In the genomic region with DNA sequence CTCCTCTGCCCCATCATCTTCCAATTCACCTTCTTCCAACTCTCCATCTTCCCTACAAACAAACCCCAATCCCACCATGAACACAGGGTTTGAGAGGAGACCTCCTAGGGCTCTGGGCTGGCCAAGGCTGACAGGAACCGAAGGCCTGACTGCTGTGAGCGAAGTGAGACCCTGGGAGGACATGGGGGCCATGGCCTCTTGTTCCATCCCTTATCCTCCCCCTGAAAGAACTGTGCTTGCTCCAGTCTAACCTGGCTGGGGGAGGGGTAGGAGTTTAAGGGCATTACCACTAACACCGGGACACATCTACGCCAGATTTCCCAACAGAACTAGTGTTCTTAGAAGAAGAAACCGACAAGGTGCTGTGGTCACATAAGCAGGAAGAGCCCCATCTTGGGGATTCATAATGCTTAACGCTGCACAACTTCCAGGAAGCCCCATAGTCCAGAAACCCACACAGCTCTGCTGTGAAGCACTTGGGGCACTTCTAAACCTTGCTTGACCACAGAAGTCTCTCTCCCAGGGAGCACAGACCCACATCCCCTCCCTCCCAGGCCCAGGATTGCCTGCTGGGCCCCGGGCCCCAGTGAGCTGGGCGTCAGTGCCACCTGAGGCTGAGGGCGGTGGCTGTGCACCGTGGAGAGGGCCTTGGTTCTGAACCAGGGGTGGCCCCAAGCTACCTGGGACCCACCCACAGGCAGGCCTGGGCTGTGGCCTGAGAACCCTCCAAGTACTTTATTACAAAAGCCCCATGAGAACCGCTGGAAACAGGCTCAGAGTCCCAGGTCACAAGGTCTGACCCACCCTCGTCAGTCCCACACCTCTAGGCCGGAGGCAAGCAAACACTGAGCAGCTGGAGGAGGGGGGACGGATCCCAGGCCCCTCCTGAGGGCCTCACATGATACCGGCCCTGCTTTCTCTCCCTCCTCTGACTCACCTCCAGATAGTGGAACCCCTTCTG, we compare ENCODE assay signal across 8 cellular contexts. TPM values are rescaled to one million over a fixed set of nuclear protein-coding genes. Genes with fewer than 3 reads are reported as not detected.
A peak's percentile ranks its signal among the peaks of the same experiment; 100 is the strongest.
DNase-seq lines count a peak whose midpoint lies in the region; ATAC-seq, FAIRE-seq and TF ChIP-seq lines count a peak whose summit lies in the region.

No MANE protein-coding gene starts in this region.

- H3K4me3 ChIP-seq in DND-41 (ENCODE audit: low read depth in 1 of 2, low read length in 2 of 2) (no peak overlapping the region), sigmoid colon (no peak overlapping the region)
- peak overlapping the region; percentile 22 for H3K4me3 ChIP-seq in effector memory CD4-positive, alpha-beta T cell (ENCODE audit: insufficient read depth, low read depth, low read length, poor library complexity, severe bottlenecking)

- 33 to 43% methylated on average over 15 of the region's 15 CpGs for WGBS in sigmoid colon, 2 donors

- peak overlapping the region; percentile 61 for H3K27ac ChIP-seq in DND-41 (ENCODE audit: low read length)
- peak overlapping the region; percentile 85 for H3K27ac ChIP-seq in effector memory CD4-positive, alpha-beta T cell (ENCODE audit: insufficient read depth, low read length, poor library complexity, severe bottlenecking)
- peak overlapping the region; percentile 29 to 62 (median 42) for H3K27ac ChIP-seq in sigmoid colon

- no peaks in the 10 kb centered on the region for H3K9me3 ChIP-seq in DND-41 (ENCODE audit: insufficient read depth, low read length, severe bottlenecking)
- H3K9me3 ChIP-seq in effector memory CD4-positive, alpha-beta T cell (ENCODE audit: control insufficient read depth, low read length), result no peaks in the 10 kb centered on the region
- no peaks in the 10 kb centered on the region for H3K9me3 ChIP-seq in sigmoid colon

- ATAC-seq in DND-41 (ENCODE audit: insufficient read depth, low read depth), result peak; percentile 87
- no peak for ATAC-seq in HG02798 (IDR thresholded peaks at IDR 0.05; ENCODE audit: poor library complexity, unreplicated experiment)
- no peak for ATAC-seq in GM18520 (IDR thresholded peaks at IDR 0.05; ENCODE audit: unreplicated experiment)

- H3K4me2 ChIP-seq in DND-41 (ENCODE audit: insufficient read depth, low read length), result no peak overlapping the region

- intact Hi-C loops in sigmoid colon (cut with DNase I), result no loop called here

- TF ChIP-seq EP300 in sigmoid colon (IDR thresholded peaks at IDR 0.05), result no peak

- FAIRE-seq in GM12891 (lab: Jason Lieb, UNC), result no peak

- TF ChIP-seq CTCF in DND-41 (IDR thresholded peaks at IDR 0.05; ENCODE audit: borderline replicate concordance, extremely low read depth, low read length, poor library complexity, severe bottlenecking), result no peak
- no peak for TF ChIP-seq CTCF in sigmoid colon (IDR thresholded peaks at IDR 0.05)

- H3K9ac ChIP-seq in DND-41 (ENCODE audit: low read depth, low read length), result peak overlapping the region; percentile 26

- peaks cover 78% of the 10 kb centered on the region for H3K36me3 ChIP-seq in DND-41 (ENCODE audit: insufficient read depth, low read length)
- H3K36me3 ChIP-seq in effector memory CD4-positive, alpha-beta T cell (ENCODE audit: control insufficient read depth, insufficient read depth, low read length), result peaks cover 29% of the 10 kb centered on the region
- H3K36me3 ChIP-seq in sigmoid colon, result peaks cover 7 to 46% (median 19%) of the 10 kb centered on the region in 4 donors

- peaks cover 91% of the 10 kb centered on the region for H3K79me2 ChIP-seq in DND-41 (ENCODE audit: insufficient read depth, low read length)

- H3K4me1 ChIP-seq in DND-41 (ENCODE audit: insufficient read depth, low read length) (peaks cover 21% of the 10 kb centered on the region), sigmoid colon (peaks cover 0 to 63% (median 46%) of the 10 kb centered on the region in 4 donors)
- peaks cover 22% of the 10 kb centered on the region for H3K4me1 ChIP-seq in effector memory CD4-positive, alpha-beta T cell (ENCODE audit: control insufficient read depth, insufficient read depth, low read length, poor library complexity, severe bottlenecking)

- DNase-seq in DND-41 (peak; percentile 80), SW480 (ENCODE audit: low spot score) (peak; percentile 38), sigmoid colon (no peak), GM12891 (ENCODE audit: insufficient read length, low spot score) (no peak), DMS 273 treated with DMSO at 0.1 percent for 48 hours (lab: John Stamatoyannopoulos, UW) (no peak)
- DNase-seq in effector memory CD4-positive, alpha-beta T cell, result no peak

- H3K27me3 ChIP-seq in DND-41 (ENCODE audit: insufficient read depth, low read length, poor library complexity), result no peaks in the 10 kb centered on the region
- no peaks in the 10 kb centered on the region for H3K27me3 ChIP-seq in effector memory CD4-positive, alpha-beta T cell (replicated peaks; ENCODE audit: control insufficient read depth, insufficient read depth, low read length, poor library complexity, severe bottlenecking)
- no peaks in the 10 kb centered on the region for H3K27me3 ChIP-seq in sigmoid colon

- H2AFZ ChIP-seq in DND-41 (ENCODE audit: low read depth, low read length), result no peak overlapping the region

- peaks cover 74% of the 10 kb centered on the region for H4K20me1 ChIP-seq in DND-41 (ENCODE audit: insufficient read depth, low read length)

- no peak for TF ChIP-seq POLR2A in sigmoid colon (IDR thresholded peaks at IDR 0.05)
- no peak for TF ChIP-seq POLR2A in GM12891 (IDR thresholded peaks at IDR 0.05; ENCODE audit: low read depth, low read length)

TF ChIP-seq in GM12891, 5 proteins besides CTCF, POLR2A, EP300 and RAD21:
- TF ChIP-seq POU2F2 (IDR thresholded peaks at IDR 0.05; ENCODE audit: low read depth, low read length) (no peak), POLR2AphosphoS5 (IDR thresholded peaks at IDR 0.05; ENCODE audit: low read depth, low read length) (no peak), SPI1 (IDR thresholded peaks at IDR 0.05; ENCODE audit: low read depth, low read length) (no peak), TAF1 (IDR thresholded peaks at IDR 0.05; ENCODE audit: low read depth, low read length) (no peak), PAX5 (IDR thresholded peaks at IDR 0.05; ENCODE audit: insufficient read depth, low read length, severe bottlenecking) (no peak)
TF ChIP-seq in GM12891: peak in this region for 0.

RNA-seq across cellular contexts. Expression of a gene that starts 18.7 kb away (rescaled TPM):
- 10 to 100 TPM; 19.3 to 25.3 (median 21.8) TPM for total RNA-seq in sigmoid colon
- 10 to 100 TPM in 1 of 3 donors, 1 to 10 TPM in 2; 5.4 to 21.9 (median 6.7) TPM for polyA plus RNA-seq in sigmoid colon
- polyA plus RNA-seq in GM12891 (2012; ENCODE audit: low read depth, missing spikeins), result 14.9 TPM

RNA-seq across cellular contexts. Expression of a gene that starts 35.8 kb away (rescaled TPM):
- total RNA-seq in sigmoid colon, result 100 to 1,000 TPM; 109 to 191 (median 161) TPM
- polyA plus RNA-seq in sigmoid colon, result 10 to 100 TPM; 50.5 to 82.6 (median 57.3) TPM
- 99.4 TPM for polyA plus RNA-seq in GM12891 (2012; ENCODE audit: low read depth, missing spikeins)

RNA-seq across cellular contexts. Expression of a gene that starts 46.4 kb away (rescaled TPM):
- total RNA-seq in sigmoid colon, result 10 to 100 TPM; 19.9 to 33.2 (median 23.8) TPM
- polyA plus RNA-seq in sigmoid colon, result 10 to 100 TPM in 1 of 3 donors, 1 to 10 TPM in 2; 3.0 to 14.5 (median 4.6) TPM
- 12.8 TPM for polyA plus RNA-seq in GM12891 (2012; ENCODE audit: low read depth, missing spikeins)

Comparison
In these comparisons a context has a peak if more than half of its experiments do, and no peak if none do; other contexts are left out.
1. DNase-seq: peak in DND-41 (single experiment) and SW480 (single experiment); none in effector memory CD4-positive, alpha-beta T cell (0 of 3), sigmoid colon (single experiment), GM12891 (single experiment) and DMS 273 treated with DMSO at 0.1 percent for 48 hours (single experiment).
2. Peak in every context shown above with its lines, with median percentiles within 50 percentile points of each other: H3K27ac ChIP-seq.